Comparison of ENCODE assay signal across 10 cellular contexts in the genomic region with DNA sequence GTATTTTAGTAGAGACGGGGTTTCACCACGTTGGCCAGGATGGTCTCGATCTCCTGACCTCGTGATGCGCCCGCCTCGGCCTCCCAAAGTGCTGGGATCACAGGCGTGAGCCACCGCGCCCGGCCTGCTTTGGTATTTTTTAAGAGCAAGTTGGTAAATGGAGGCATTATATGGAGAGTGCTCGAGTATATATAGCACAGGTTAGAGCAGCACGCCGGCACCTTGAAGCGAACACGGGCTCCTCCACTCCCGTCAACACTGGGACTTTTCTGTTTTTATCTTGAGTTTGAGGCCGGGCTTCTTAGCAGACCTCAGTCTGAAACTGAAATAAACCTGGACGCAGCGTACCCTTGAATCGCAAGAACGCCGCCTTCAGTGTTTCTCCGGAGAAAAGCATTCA. TPM values are rescaled to one million over a fixed set of nuclear protein-coding genes. Genes with fewer than 3 reads are reported as not detected.
DNase-seq lines count a peak whose midpoint lies in the region; ATAC-seq and TF ChIP-seq lines count a peak whose summit lies in the region.
"Not testable (repeated sequence)": the region's sequence is repeated elsewhere in the genome, so short reads cannot be mapped to it uniquely, and the experiment has no call there.
"Had no signal": no experiment of that assay in that cellular context is flagged by ENCODE, and none has a peak within 500 bp of the region (broad histone marks: within the 10 kb centered on the region; RNA-seq: fewer than 3 reads in every experiment).

No MANE protein-coding gene starts in this region.

- 89% methylated on average over 24 of the region's 24 CpGs; no CpG with 5 or more reads in 1 of the 2 donors for WGBS in transverse colon (ENCODE audit: low coverage in 1 of 2), 2 donors

- H3K4me1 ChIP-seq in CD8-positive, alpha-beta memory T cell (ENCODE audit: insufficient read depth, low read length) = peaks cover 13% of the 10 kb centered on the region
- H3K4me1 ChIP-seq in Loucy (ENCODE audit: insufficient read depth, low read length, poor library complexity, severe bottlenecking) (peaks cover 38% of the 10 kb centered on the region), transverse colon (peaks cover 0 to 14% (median 8%) of the 10 kb centered on the region in 4 donors)

- TF ChIP-seq EP300 in transverse colon (IDR thresholded peaks at IDR 0.05; ENCODE audit: low read depth) = not testable (repeated sequence)

- not testable (repeated sequence) for H4K20me1 ChIP-seq in Loucy (ENCODE audit: insufficient read depth, low read length, poor library complexity, severe bottlenecking)

- intact Hi-C loops in transverse colon (cut with DNase I; ENCODE audit: low total_unique reads) = not testable (repeated sequence)

- not testable (repeated sequence) for TF ChIP-seq CTCF in Loucy (conservative IDR thresholded peaks at IDR 0.05; ENCODE audit: low read length); WTC11 (IDR thresholded peaks at IDR 0.05); epithelial cell of proximal tubule (conservative IDR thresholded peaks at IDR 0.05; ENCODE audit: low read depth, low read length); progenitor cell of endocrine pancreas (IDR thresholded peaks at IDR 0.05; ENCODE audit: unreplicated experiment); transverse colon (IDR thresholded peaks at IDR 0.05)

- H3K36me3 ChIP-seq in CD8-positive, alpha-beta memory T cell (ENCODE audit: insufficient read depth, low read length); Loucy (ENCODE audit: insufficient read depth, low read length); transverse colon: not testable (repeated sequence)

- H3K27ac Mint-ChIP-seq in CD8-positive, alpha-beta memory T cell = peak overlapping the region in 3 of 8 donors; percentile 14 to 42 (median 31)
- H3K27ac Mint-ChIP-seq in WTC11; activated naive CD8-positive, alpha-beta T cell treated with anti-CD3 and anti-CD28 coated beads, Interleukin-2, amount 50 U/mL, for 24 hours: not testable (repeated sequence)
- peak overlapping the region; percentile 79 for H3K27ac Mint-ChIP-seq in memory B cell
- H3K27ac Mint-ChIP-seq in progenitor cell of endocrine pancreas = peak overlapping the region; percentile 88

- H3K4me3 Mint-ChIP-seq in CD8-positive, alpha-beta memory T cell = peak overlapping the region; percentile 64 to 89 (median 80)
- H3K4me3 Mint-ChIP-seq in WTC11 (peak overlapping the region; percentile 60), memory B cell (peak overlapping the region; percentile 87), progenitor cell of endocrine pancreas (ENCODE audit: low read depth) (peak overlapping the region; percentile 78)
- peak overlapping the region; percentile 77 for H3K4me3 Mint-ChIP-seq in activated naive CD8-positive, alpha-beta T cell treated with anti-CD3 and anti-CD28 coated beads, Interleukin-2, amount 50 U/mL, for 24 hours

- not testable (repeated sequence) for H3F3A ChIP-seq in Loucy (ENCODE audit: low read depth)

- H3K9me2 ChIP-seq in Loucy (replicated peaks; ENCODE audit: low read depth, low read length) = not testable (repeated sequence)

- H3K27me3 ChIP-seq in CD8-positive, alpha-beta memory T cell (ENCODE audit: insufficient read depth, low read length, poor library complexity, severe bottlenecking); Loucy (ENCODE audit: insufficient read depth, low read length, poor library complexity, severe bottlenecking): not testable (repeated sequence)
- H3K27me3 ChIP-seq in transverse colon = peaks cover 30% of the 10 kb centered on the region

- H2AFZ ChIP-seq in Loucy (ENCODE audit: low read length) = peak overlapping the region; percentile 81

- H3K4me1 Mint-ChIP-seq in CD8-positive, alpha-beta memory T cell = peaks cover 15 to 32% (median 24%) of the 10 kb centered on the region in 3 donors
- H3K4me1 Mint-ChIP-seq in WTC11 (peaks cover 19% of the 10 kb centered on the region), memory B cell (peaks cover 20% of the 10 kb centered on the region)
- H3K4me1 Mint-ChIP-seq in activated naive CD8-positive, alpha-beta T cell treated with anti-CD3 and anti-CD28 coated beads, Interleukin-2, amount 50 U/mL, for 24 hours = peaks cover 17% of the 10 kb centered on the region
- H3K4me1 Mint-ChIP-seq in progenitor cell of endocrine pancreas (ENCODE audit: low read depth) = not testable (repeated sequence)

- DNase-seq in CD8-positive, alpha-beta memory T cell; WTC11 (ENCODE audit: low spot score); activated naive CD8-positive, alpha-beta T cell treated with anti-CD3 and anti-CD28 coated beads, Interleukin-2, amount 50 U/mL, for 24 hours; epithelial cell of proximal tubule (ENCODE audit: low read depth); memory B cell (ENCODE audit: low spot score in 2 of 2); progenitor cell of endocrine pancreas (ENCODE audit: low spot score, unreplicated experiment); transverse colon: not testable (repeated sequence)

- not testable (repeated sequence) for H3K27me3 Mint-ChIP-seq in CD8-positive, alpha-beta memory T cell; activated naive CD8-positive, alpha-beta T cell treated with anti-CD3 and anti-CD28 coated beads, Interleukin-2, amount 50 U/mL, for 24 hours; memory B cell
- H3K27me3 Mint-ChIP-seq in WTC11 (ENCODE audit: low read depth) = peaks cover 31% of the 10 kb centered on the region
- H3K27me3 Mint-ChIP-seq in progenitor cell of endocrine pancreas = peaks cover 17% of the 10 kb centered on the region

- H3K4me3 ChIP-seq in CD8-positive, alpha-beta memory T cell (ENCODE audit: low read length) = peak overlapping the region; percentile 69
- H3K4me3 ChIP-seq in Loucy (ENCODE audit: low read length, poor library complexity, severe bottlenecking) (peak overlapping the region; percentile 75), epithelial cell of proximal tubule (ENCODE audit: low read depth, low read length) (peak overlapping the region; percentile 69), transverse colon (peak overlapping the region in 2 of 4 donors; percentile 47 to 83)

- peaks cover 41% of the 10 kb centered on the region for H3K79me2 ChIP-seq in Loucy (ENCODE audit: insufficient read depth, low read length)

- H3K9me3 Mint-ChIP-seq in CD8-positive, alpha-beta memory T cell; WTC11; activated naive CD8-positive, alpha-beta T cell treated with anti-CD3 and anti-CD28 coated beads, Interleukin-2, amount 50 U/mL, for 24 hours; memory B cell; progenitor cell of endocrine pancreas (ENCODE audit: low read depth): not testable (repeated sequence)

- H3K27ac ChIP-seq in CD8-positive, alpha-beta memory T cell (ENCODE audit: low read depth, low read length) = peak overlapping the region; percentile 57
- H3K27ac ChIP-seq in transverse colon = peak overlapping the region in 3 of 4 donors; percentile 84 to 86 (median 86)

- not testable (repeated sequence) for H3K9me3 ChIP-seq in CD8-positive, alpha-beta memory T cell (ENCODE audit: low read length); Loucy (ENCODE audit: insufficient read depth, low read depth, low read length); transverse colon

- CTCF ChIA-PET in CD8-positive, alpha-beta memory T cell (lab: Charles Lee) = interaction anchor here (0.8 to 3.6 kb wide), 7 partner anchors 14 to 80 kb away, joined by 4 to 17 read pairs (median 6); no protein-coding TSS in a partner anchor
- CTCF ChIA-PET in WTC11 (lab: Charles Lee) = not testable (repeated sequence)

- POLR2A ChIA-PET in CD8-positive, alpha-beta memory T cell (lab: Charles Lee) = interaction anchor here (1.0 to 2.3 kb wide), 3 partner anchors 10 to 60 kb away, joined by 3 to 32 read pairs (median 5); no protein-coding TSS in a partner anchor
- POLR2A ChIA-PET in WTC11 (lab: Charles Lee) = interaction anchor here (1.3 kb wide), 1 partner anchor 10 kb away, joined by 3 read pairs; no protein-coding TSS in a partner anchor

- ATAC-seq in WTC11; activated naive CD8-positive, alpha-beta T cell treated with anti-CD3 and anti-CD28 coated beads, Interleukin-2, amount 50 U/mL, for 24 hours; memory B cell (ENCODE audit: low read depth): not testable (repeated sequence)

- not testable (repeated sequence) for TF ChIP-seq POLR2A in transverse colon (IDR thresholded peaks at IDR 0.05)

- in situ Hi-C loops in transverse colon (cut with MboI; ENCODE audit: low pct_ligation_motif_present in 1 of 4, low pct_unique_long_range_greater_than_20kb in 1 of 4, low sequenced_read_pairs in 3 of 4) = not testable (repeated sequence)

- not testable (repeated sequence) for H3K36me3 Mint-ChIP-seq in CD8-positive, alpha-beta memory T cell; WTC11; activated naive CD8-positive, alpha-beta T cell treated with anti-CD3 and anti-CD28 coated beads, Interleukin-2, amount 50 U/mL, for 24 hours (ENCODE audit: low read depth); memory B cell; progenitor cell of endocrine pancreas (ENCODE audit: insufficient read depth)

- H3K9ac ChIP-seq in Loucy (ENCODE audit: low read depth, low read length, poor library complexity, severe bottlenecking) = peak overlapping the region; percentile 85

- peak overlapping the region; percentile 90 for H3K4me2 ChIP-seq in Loucy (ENCODE audit: low read depth, low read length, poor library complexity, severe bottlenecking)

RNA-seq across cellular contexts. Expression of gene DOCK8, which starts 0.8 kb away (rescaled TPM):
- 100 to 1,000 TPM; 136 to 141 TPM for total RNA-seq in CD8-positive, alpha-beta memory T cell
- polyA plus RNA-seq in CD8-positive, alpha-beta memory T cell = 71.6 TPM
- total RNA-seq in WTC11 (2021) = 2.6 to 3.2 TPM (median 2.7 TPM) in 3 replicates
- 0.51 and 0.92 TPM in 2 replicates for total RNA-seq in epithelial cell of proximal tubule
- total RNA-seq in progenitor cell of endocrine pancreas = 5.7 and 8.3 TPM in 2 replicates
- total RNA-seq in transverse colon = 10 to 100 TPM; 11.2 to 59.5 (median 14.7) TPM
- total RNA-seq: GM23248, RPMI7951 had no signal
- polyA plus RNA-seq: GM23248 had no signal

RNA-seq across cellular contexts. Expression of gene ZNG1A, which starts 35.0 kb away (rescaled TPM):
- 10 to 100 TPM; 47.3 to 50.1 TPM for total RNA-seq in CD8-positive, alpha-beta memory T cell
- 17.5 TPM for polyA plus RNA-seq in CD8-positive, alpha-beta memory T cell
- 39.1 to 45.1 TPM (median 44.4 TPM) in 3 replicates for total RNA-seq in WTC11 (2021)
- total RNA-seq in epithelial cell of proximal tubule = 24.5 and 48.7 TPM in 2 replicates
- 33.8 and 38.7 TPM in 2 replicates for total RNA-seq in progenitor cell of endocrine pancreas
- 10 to 100 TPM; 10.3 to 86.4 (median 33.9) TPM for total RNA-seq in transverse colon
